Comparison of ENCODE assay signal across 1 cellular context in genomic region chr3:57130426-57131209, GRCh38.
A peak's percentile ranks its signal among the peaks of the same experiment; 100 is the strongest.
TF ChIP-seq lines count a peak whose summit lies in the region.

No MANE protein-coding gene starts in this region.

TF ChIP-seq in WTC11, 78 proteins besides CTCF, POLR2A, EP300 and RAD21 (continued from another document):
- peak; percentile 77; the same call in 1 of the 2 replicates for TF ChIP-seq ARID4B (CRISPR knock-in tag; IDR thresholded peaks at IDR 0.05; ENCODE audit: borderline replicate concordance)
- peak; percentile 97 for TF ChIP-seq FOXK1 (CRISPR knock-in tag; IDR thresholded peaks at IDR 0.05)
- peak; percentile 89 for TF ChIP-seq AFF4 (CRISPR knock-in tag; IDR thresholded peaks at IDR 0.05; ENCODE audit: borderline replicate concordance)
- TF ChIP-seq, protein P1, sequence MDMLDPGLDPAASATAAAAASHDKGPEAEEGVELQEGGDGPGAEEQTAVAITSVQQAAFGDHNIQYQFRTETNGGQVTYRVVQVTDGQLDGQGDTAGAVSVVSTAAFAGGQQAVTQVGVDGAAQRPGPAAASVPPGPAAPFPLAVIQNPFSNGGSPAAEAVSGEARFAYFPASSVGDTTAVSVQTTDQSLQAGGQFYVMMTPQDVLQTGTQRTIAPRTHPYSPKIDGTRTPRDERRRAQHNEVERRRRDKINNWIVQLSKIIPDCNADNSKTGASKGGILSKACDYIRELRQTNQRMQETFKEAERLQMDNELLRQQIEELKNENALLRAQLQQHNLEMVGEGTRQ (CRISPR knock-in tag; IDR thresholded peaks at IDR 0.05): peak; percentile 52
- no peak for TF ChIP-seq ZMAT4 (CRISPR knock-in tag; IDR thresholded peaks at IDR 0.05)
- TF ChIP-seq, protein P2, sequence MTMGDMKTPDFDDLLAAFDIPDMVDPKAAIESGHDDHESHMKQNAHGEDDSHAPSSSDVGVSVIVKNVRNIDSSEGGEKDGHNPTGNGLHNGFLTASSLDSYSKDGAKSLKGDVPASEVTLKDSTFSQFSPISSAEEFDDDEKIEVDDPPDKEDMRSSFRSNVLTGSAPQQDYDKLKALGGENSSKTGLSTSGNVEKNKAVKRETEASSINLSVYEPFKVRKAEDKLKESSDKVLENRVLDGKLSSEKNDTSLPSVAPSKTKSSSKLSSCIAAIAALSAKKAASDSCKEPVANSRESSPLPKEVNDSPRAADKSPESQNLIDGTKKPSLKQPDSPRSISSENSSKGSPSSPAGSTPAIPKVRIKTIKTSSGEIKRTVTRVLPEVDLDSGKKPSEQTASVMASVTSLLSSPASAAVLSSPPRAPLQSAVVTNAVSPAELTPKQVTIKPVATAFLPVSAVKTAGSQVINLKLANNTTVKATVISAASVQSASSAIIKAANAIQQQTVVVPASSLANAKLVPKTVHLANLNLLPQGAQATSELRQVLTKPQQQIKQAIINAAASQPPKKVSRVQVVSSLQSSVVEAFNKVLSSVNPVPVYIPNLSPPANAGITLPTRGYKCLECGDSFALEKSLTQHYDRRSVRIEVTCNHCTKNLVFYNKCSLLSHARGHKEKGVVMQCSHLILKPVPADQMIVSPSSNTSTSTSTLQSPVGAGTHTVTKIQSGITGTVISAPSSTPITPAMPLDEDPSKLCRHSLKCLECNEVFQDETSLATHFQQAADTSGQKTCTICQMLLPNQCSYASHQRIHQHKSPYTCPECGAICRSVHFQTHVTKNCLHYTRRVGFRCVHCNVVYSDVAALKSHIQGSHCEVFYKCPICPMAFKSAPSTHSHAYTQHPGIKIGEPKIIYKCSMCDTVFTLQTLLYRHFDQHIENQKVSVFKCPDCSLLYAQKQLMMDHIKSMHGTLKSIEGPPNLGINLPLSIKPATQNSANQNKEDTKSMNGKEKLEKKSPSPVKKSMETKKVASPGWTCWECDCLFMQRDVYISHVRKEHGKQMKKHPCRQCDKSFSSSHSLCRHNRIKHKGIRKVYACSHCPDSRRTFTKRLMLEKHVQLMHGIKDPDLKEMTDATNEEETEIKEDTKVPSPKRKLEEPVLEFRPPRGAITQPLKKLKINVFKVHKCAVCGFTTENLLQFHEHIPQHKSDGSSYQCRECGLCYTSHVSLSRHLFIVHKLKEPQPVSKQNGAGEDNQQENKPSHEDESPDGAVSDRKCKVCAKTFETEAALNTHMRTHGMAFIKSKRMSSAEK (CRISPR knock-in tag; IDR thresholded peaks at IDR 0.05; ENCODE audit: borderline replicate concordance): no peak
- TF ChIP-seq STAT6 (CRISPR knock-in tag; conservative IDR thresholded peaks at IDR 0.05; ENCODE audit: low read depth): no peak
- TF ChIP-seq TEAD1 (CRISPR knock-in tag; IDR thresholded peaks at IDR 0.05): peak; percentile 96
- TF ChIP-seq, protein P3, sequence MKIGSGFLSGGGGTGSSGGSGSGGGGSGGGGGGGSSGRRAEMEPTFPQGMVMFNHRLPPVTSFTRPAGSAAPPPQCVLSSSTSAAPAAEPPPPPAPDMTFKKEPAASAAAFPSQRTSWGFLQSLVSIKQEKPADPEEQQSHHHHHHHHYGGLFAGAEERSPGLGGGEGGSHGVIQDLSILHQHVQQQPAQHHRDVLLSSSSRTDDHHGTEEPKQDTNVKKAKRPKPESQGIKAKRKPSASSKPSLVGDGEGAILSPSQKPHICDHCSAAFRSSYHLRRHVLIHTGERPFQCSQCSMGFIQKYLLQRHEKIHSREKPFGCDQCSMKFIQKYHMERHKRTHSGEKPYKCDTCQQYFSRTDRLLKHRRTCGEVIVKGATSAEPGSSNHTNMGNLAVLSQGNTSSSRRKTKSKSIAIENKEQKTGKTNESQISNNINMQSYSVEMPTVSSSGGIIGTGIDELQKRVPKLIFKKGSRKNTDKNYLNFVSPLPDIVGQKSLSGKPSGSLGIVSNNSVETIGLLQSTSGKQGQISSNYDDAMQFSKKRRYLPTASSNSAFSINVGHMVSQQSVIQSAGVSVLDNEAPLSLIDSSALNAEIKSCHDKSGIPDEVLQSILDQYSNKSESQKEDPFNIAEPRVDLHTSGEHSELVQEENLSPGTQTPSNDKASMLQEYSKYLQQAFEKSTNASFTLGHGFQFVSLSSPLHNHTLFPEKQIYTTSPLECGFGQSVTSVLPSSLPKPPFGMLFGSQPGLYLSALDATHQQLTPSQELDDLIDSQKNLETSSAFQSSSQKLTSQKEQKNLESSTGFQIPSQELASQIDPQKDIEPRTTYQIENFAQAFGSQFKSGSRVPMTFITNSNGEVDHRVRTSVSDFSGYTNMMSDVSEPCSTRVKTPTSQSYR (CRISPR knock-in tag; IDR thresholded peaks at IDR 0.05): peak; percentile 99
